14 cellular contexts compared by ENCODE assay signal in genomic region chrX:42955349-42955748, GRCh38.
DNase-seq lines count a peak whose midpoint lies in the region; ATAC-seq and TF ChIP-seq lines count a peak whose summit lies in the region.
"Had no signal": no experiment of that assay in that cellular context is flagged by ENCODE, and none has a peak within 500 bp of the region (broad histone marks: within the 10 kb centered on the region; RNA-seq: fewer than 3 reads in every experiment).

No MANE protein-coding gene starts in this region.

- no peaks in the 10 kb centered on the region for H3K27me3 ChIP-seq in OCI-LY1 (ENCODE audit: insufficient read depth, low read length)
- no peaks in the 10 kb centered on the region for H3K27me3 ChIP-seq in prostate gland (replicated peaks; ENCODE audit: insufficient read depth)
- H3K27me3 ChIP-seq in vagina: no peaks in the 10 kb centered on the region

- ATAC-seq in GM19455 (IDR thresholded peaks at IDR 0.05; ENCODE audit: unreplicated experiment) (peak; percentile 74), HG03064 (IDR thresholded peaks at IDR 0.05; ENCODE audit: low read depth, unreplicated experiment) (peak; percentile 72)
- ATAC-seq: GM23338 had no signal

- H3K4me3 ChIP-seq in GM12865 (ENCODE audit: low read depth, low read length) (no peak overlapping the region), OCI-LY1 (ENCODE audit: low read depth, low read length, poor library complexity, severe bottlenecking) (no peak overlapping the region), prostate gland (no peak overlapping the region), vagina (no peak overlapping the region)
- H3K4me3 ChIP-seq: GM23338 had no signal

- H3K27me3 Mint-ChIP-seq in nephron progenitor cell (ENCODE audit: low read depth, poor library complexity): peaks cover 3% of the 10 kb centered on the region

- H2AFZ ChIP-seq in OCI-LY1 (ENCODE audit: low read length): no peak overlapping the region
- H2AFZ ChIP-seq: GM23338, parathyroid adenoma had no signal

- H3K36me3 ChIP-seq in OCI-LY1 (ENCODE audit: insufficient read depth, low read length): no peaks in the 10 kb centered on the region; the same call in 1 of the 2 replicates
- H3K36me3 ChIP-seq in prostate gland: no peaks in the 10 kb centered on the region
- H3K36me3 ChIP-seq in vagina: no peaks in the 10 kb centered on the region

- no peaks in the 10 kb centered on the region for H3K4me1 Mint-ChIP-seq in nephron progenitor cell
- H3K4me1 Mint-ChIP-seq: GM23338 had no signal

- TF ChIP-seq POLR2A in prostate gland (IDR thresholded peaks at IDR 0.05): no peak
- no peak for TF ChIP-seq POLR2A in vagina (IDR thresholded peaks at IDR 0.05)

- H3K79me2 ChIP-seq in OCI-LY1 (ENCODE audit: insufficient read depth, low read length): no peaks in the 10 kb centered on the region
- H3K79me2 ChIP-seq: parathyroid adenoma had no signal

- H3K9me3 ChIP-seq in OCI-LY1 (ENCODE audit: low read length) (0 out of 2 replicates have a peak, but pooled peaks cover 3% of the 10 kb centered on the region), prostate gland (no peaks in the 10 kb centered on the region), vagina (no peaks in the 10 kb centered on the region)

- H3F3A ChIP-seq in OCI-LY1 (ENCODE audit: insufficient read depth, low read length): no peaks in the 10 kb centered on the region

- H3K4me1 ChIP-seq in OCI-LY1 (ENCODE audit: insufficient read depth, low read length, severe bottlenecking) (peaks cover 41% of the 10 kb centered on the region), prostate gland (replicated peaks) (no peaks in the 10 kb centered on the region), vagina (no peaks in the 10 kb centered on the region)
- H3K4me1 ChIP-seq: parathyroid adenoma had no signal

- H3K4me3 Mint-ChIP-seq in nephron progenitor cell: no peak overlapping the region
- H3K4me3 Mint-ChIP-seq: GM23338 had no signal

- peaks cover 9% of the 10 kb centered on the region for H3K9me3 Mint-ChIP-seq in nephron progenitor cell

- 18% methylated on average over 2 of the region's 2 CpGs for WGBS in prostate gland

- no peak overlapping the region for H3K27ac Mint-ChIP-seq in nephron progenitor cell
- H3K27ac Mint-ChIP-seq: GM23338 had no signal

- H3K36me3 Mint-ChIP-seq in nephron progenitor cell (ENCODE audit: low read depth): peaks cover 5% of the 10 kb centered on the region

- TF ChIP-seq CTCF in GM12865 (IDR thresholded peaks at IDR 0.05; ENCODE audit: insufficient read depth, low read depth, low read length, missing control alignments) (no peak), OCI-LY1 (IDR thresholded peaks at IDR 0.05; ENCODE audit: low read length) (no peak), prostate gland (IDR thresholded peaks at IDR 0.05) (no peak), nephron progenitor cell (IDR thresholded peaks at IDR 0.05) (no peak), vagina (IDR thresholded peaks at IDR 0.05) (no peak)

- intact Hi-C loops in prostate gland (cut with DNase I): no loop called here
- intact Hi-C loops in vagina (cut with DNase I): no loop called here

- H3K9me2 ChIP-seq in OCI-LY1 (ENCODE audit: low read depth, low read length): no peaks in the 10 kb centered on the region

- peak overlapping the region; percentile 34; the same call in 1 of the 2 replicates for H3K4me2 ChIP-seq in OCI-LY1 (ENCODE audit: low read length)
- H3K4me2 ChIP-seq: GM23338 had no signal

- peak overlapping the region; percentile 44; the same call in 1 of the 2 replicates for H3K9ac ChIP-seq in OCI-LY1 (ENCODE audit: low read length)
- H3K9ac ChIP-seq: parathyroid adenoma had no signal

- H3K27ac ChIP-seq in OCI-LY1 (ENCODE audit: low read depth, low read length, poor library complexity, severe bottlenecking) (peak overlapping the region; percentile 95), prostate gland (no peak overlapping the region), vagina (no peak overlapping the region)
- H3K27ac ChIP-seq: parathyroid adenoma had no signal

- no peaks in the 10 kb centered on the region for H4K20me1 ChIP-seq in OCI-LY1 (ENCODE audit: insufficient read depth, low read length)

- DNase-seq in GM12865 (ENCODE audit: low read depth): peak; percentile 60
- no peak for DNase-seq in prostate gland (ENCODE audit: low spot score)
- DNase-seq in nephron progenitor cell: no peak
- DNase-seq in NCI-H2081 treated with DMSO at 0.1 percent for 48 hours (lab: John Stamatoyannopoulos, UW): no peak
- DNase-seq in vagina (ENCODE audit: extremely low spot score in 2 of 2): no peak
- DNase-seq: activated T-cell treated with anti-CD3 and anti-CD28 coated beads for 4 hours; effector memory CD4-positive, alpha-beta T cell; NCI-H1417 treated with DMSO at 0.1 percent for 48 hours; SHP77 treated with DMSO at 0.1 percent for 48 hours had no signal
